Comparison of ENCODE assay signal across 7 cellular contexts in genomic region chr4:73185903-73186302, GRCh38.
"Had no signal": no experiment of that assay in that cellular context is flagged by ENCODE, and none has a peak within 500 bp of the region (broad histone marks: within the 10 kb centered on the region; RNA-seq: fewer than 3 reads in every experiment).

No MANE protein-coding gene starts in this region.

- H3K9me3 ChIP-seq: HAP-1 had no signal

- H3K4me3 ChIP-seq: GM23248, HAP-1 had no signal

- DNase-seq: GM23248, GOT3, H7, KG1 had no signal

- H2AFZ ChIP-seq: GM23248 had no signal

- FAIRE-seq: HTR-8/SVneo had no signal

- H3K36me3 ChIP-seq: HAP-1 had no signal

- H3K9ac ChIP-seq: GM23248 had no signal

- ATAC-seq: HCT116 had no signal

- H3K27ac ChIP-seq: GM23248 had no signal
